In genomic region chrX:48611703-48612102, GRCh38 we compare ENCODE assay signal across 27 cellular contexts.
"Had no signal": no experiment of that assay in that cellular context is flagged by ENCODE, and none has a peak within 500 bp of the region (broad histone marks: within the 10 kb centered on the region; RNA-seq: fewer than 3 reads in every experiment).

No MANE protein-coding gene starts in this region.

- H3K4me3 ChIP-seq: colonic mucosa, esophagus squamous epithelium, gastrocnemius medialis, heart right ventricle, left lung, lower lobe of right lung, mucosa of descending colon had no signal

- H3K27me3 ChIP-seq: colonic mucosa, esophagus squamous epithelium, gastrocnemius medialis, left lung had no signal

- H3K9me3 Mint-ChIP-seq: dendritic cell treated with granulocyte-macrophage colony-stimulating factor and Interleukin-4, amounts not matched to agents 40 ng/mL and 50 ng/mL, for 4 days; effector memory CD8-positive, alpha-beta T cell had no signal

- DNase-seq: colonic mucosa; cortex of kidney; effector CD8-positive, alpha-beta T cell; effector memory CD8-positive, alpha-beta T cell; endodermal cell; erythroblast; esophagus squamous epithelium; foreskin fibroblast; foreskin melanocyte; gastrocnemius medialis; glutamatergic neuron; head of caudate nucleus; heart right ventricle; hippocampal formation; left cardiac atrium; left lung; left ventricle myocardium superior; lower lobe of right lung; mesenchymal stem cell; mucosa of descending colon had no signal

- H3K4me3 Mint-ChIP-seq: dendritic cell treated with granulocyte-macrophage colony-stimulating factor and Interleukin-4, amounts not matched to agents 40 ng/mL and 50 ng/mL, for 4 days; effector memory CD8-positive, alpha-beta T cell; endodermal cell; mesothelial cell of epicardium had no signal

- H3K36me3 ChIP-seq: colonic mucosa, esophagus squamous epithelium, gastrocnemius medialis, heart right ventricle, left lung, lower lobe of right lung had no signal

- H3K27ac ChIP-seq: colonic mucosa, epithelial cell of prostate, esophagus squamous epithelium, gastrocnemius medialis, heart right ventricle, left lung, lower lobe of right lung had no signal

- H3K9me3 ChIP-seq: colonic mucosa, esophagus squamous epithelium, gastrocnemius medialis, heart right ventricle, left lung, lower lobe of right lung, mucosa of descending colon had no signal

- H3K4me1 Mint-ChIP-seq: mesothelial cell of epicardium had no signal

- H3K27me3 Mint-ChIP-seq: dendritic cell treated with granulocyte-macrophage colony-stimulating factor and Interleukin-4, amounts not matched to agents 40 ng/mL and 50 ng/mL, for 4 days; effector memory CD8-positive, alpha-beta T cell had no signal

- H3K27ac Mint-ChIP-seq: dendritic cell treated with granulocyte-macrophage colony-stimulating factor and Interleukin-4, amounts not matched to agents 40 ng/mL and 50 ng/mL, for 4 days; effector memory CD8-positive, alpha-beta T cell; endodermal cell; mesothelial cell of epicardium had no signal

- H3K4me1 ChIP-seq: colonic mucosa, esophagus squamous epithelium, gastrocnemius medialis, heart right ventricle, left lung, lower lobe of right lung had no signal

- FAIRE-seq: endometrium, islet of Langerhans, keratinocyte had no signal

- ATAC-seq: effector memory CD8-positive, alpha-beta T cell; esophagus mucosa; gastrocnemius medialis; heart right ventricle; left cardiac atrium; left lung; left ventricle myocardium superior; lower lobe of right lung; mucosa of descending colon had no signal
